ENCODE assay signal across 15 cellular contexts in genomic region chr5:178371362-178372090, GRCh38.
DNase-seq lines count a peak whose midpoint lies in the region; ATAC-seq and TF ChIP-seq lines count a peak whose summit lies in the region.
"Had no signal": no experiment of that assay in that cellular context is flagged by ENCODE, and none has a peak within 500 bp of the region (broad histone marks: within the 10 kb centered on the region; RNA-seq: fewer than 3 reads in every experiment).

No MANE protein-coding gene starts in this region.

- TF ChIP-seq CTCF in ascending aorta (IDR thresholded peaks at IDR 0.05), result no peak

- H3K9ac ChIP-seq in BLaER1, result no peak overlapping the region; the same call in 1 of the 2 replicates

- H4K20me1 ChIP-seq in BLaER1, result no peaks in the 10 kb centered on the region

- ATAC-seq in sciatic nerve, result peak; percentile 35
- no peak for ATAC-seq in HG02588 (IDR thresholded peaks at IDR 0.05; ENCODE audit: unreplicated experiment)
- ATAC-seq in HG03139 (IDR thresholded peaks at IDR 0.05; ENCODE audit: unreplicated experiment), result no peak

- H3K36me3 ChIP-seq in BLaER1 (no peaks in the 10 kb centered on the region), ascending aorta (no peaks in the 10 kb centered on the region)
- H3K36me3 ChIP-seq: SJSA1 had no signal

- H3K9me3 ChIP-seq in BLaER1, result peaks cover 21% of the 10 kb centered on the region
- no peaks in the 10 kb centered on the region for H3K9me3 ChIP-seq in ascending aorta
- H3K9me3 ChIP-seq: body of pancreas had no signal

- DNase-seq in ascending aorta (ENCODE audit: low spot score in 2 of 2) (no peak), iris pigment epithelial cell (ENCODE audit: low read depth) (peak; percentile 7), sciatic nerve (ENCODE audit: low spot score) (no peak), HPDE6-E6E7 (ENCODE audit: extremely low spot score) (no peak)
- no peak for DNase-seq in activated CD4-positive, alpha-beta T cell treated with anti-CD3 and anti-CD28 coated beads, Interleukin-2, amount 50 U/mL, for 48 hours
- DNase-seq: activated CD4-positive, alpha-beta T cell treated with anti-CD3 and anti-CD28 coated beads for 48 hours; activated CD8-positive, alpha-beta memory T cell treated with anti-CD3 and anti-CD28 coated beads, Interleukin-2, amount 50 U/mL, for 48 hours; body of pancreas; NCI-H1694; NCI-H446 treated with DMSO at 0.1 percent for 48 hours; T1000 had no signal

- H3K27ac ChIP-seq in BLaER1 (no peak overlapping the region), ascending aorta (peak overlapping the region; percentile 48 to 65)
- H3K27ac ChIP-seq: body of pancreas, SJSA1 had no signal

- H3K4me1 ChIP-seq in BLaER1 (peaks cover 56% of the 10 kb centered on the region), ascending aorta (peaks cover 0 to 3% of the 10 kb centered on the region in 2 donors)
- H3K4me1 ChIP-seq: body of pancreas, SJSA1 had no signal

- no peak overlapping the region for H3K4me3 ChIP-seq in BLaER1
- peak overlapping the region; percentile 38 to 46 for H3K4me3 ChIP-seq in ascending aorta
- H3K4me3 ChIP-seq: body of pancreas, SJSA1 had no signal

- intact Hi-C loops in ascending aorta (cut with DNase I), result no loop called here
- intact Hi-C loops in sciatic nerve (cut with DNase I), result no loop called here

- no peaks in the 10 kb centered on the region for H3K27me3 ChIP-seq in BLaER1
- H3K27me3 ChIP-seq in ascending aorta, result no peaks in the 10 kb centered on the region
- H3K27me3 ChIP-seq: SJSA1 had no signal

- peak overlapping the region; percentile 51 for H3K4me2 ChIP-seq in BLaER1
